Comparison of ENCODE assay signal across 28 cellular contexts in genomic region chr18:73274812-73275621, GRCh38.
"Had no signal": no experiment of that assay in that cellular context is flagged by ENCODE, and none has a peak within 500 bp of the region (broad histone marks: within the 10 kb centered on the region; RNA-seq: fewer than 3 reads in every experiment).

No MANE protein-coding gene starts in this region.

- H3K27ac Mint-ChIP-seq: dendritic cell treated with granulocyte-macrophage colony-stimulating factor and Interleukin-4, amounts not matched to agents 40 ng/mL and 50 ng/mL, for 4 days; effector memory CD8-positive, alpha-beta T cell; endodermal cell; mesothelial cell of epicardium; naive thymus-derived CD8-positive, alpha-beta T cell had no signal

- H3K36me3 Mint-ChIP-seq: mesothelial cell of epicardium; naive B cell; naive thymus-derived CD8-positive, alpha-beta T cell had no signal

- H3K9me3 ChIP-seq: gastrocnemius medialis, heart right ventricle, left lung, lower lobe of right lung, mucosa of descending colon had no signal

- H3K27ac ChIP-seq: epithelial cell of prostate, esophagus squamous epithelium, gastrocnemius medialis, heart right ventricle, left lung, lower lobe of right lung had no signal

- H3K36me3 ChIP-seq: esophagus squamous epithelium, gastrocnemius medialis, heart right ventricle, left lung, lower lobe of right lung had no signal

- H3K4me3 ChIP-seq: esophagus squamous epithelium, gastrocnemius medialis, heart right ventricle, left lung, lower lobe of right lung, mucosa of descending colon had no signal

- H3K4me1 ChIP-seq: esophagus squamous epithelium, gastrocnemius medialis, heart right ventricle, left lung, lower lobe of right lung had no signal

- FAIRE-seq: endometrium, islet of Langerhans, keratinocyte had no signal

- H3K4me1 Mint-ChIP-seq: endodermal cell; mesothelial cell of epicardium; naive B cell; naive thymus-derived CD8-positive, alpha-beta T cell had no signal

- H3K27me3 Mint-ChIP-seq: dendritic cell treated with granulocyte-macrophage colony-stimulating factor and Interleukin-4, amounts not matched to agents 40 ng/mL and 50 ng/mL, for 4 days; effector memory CD8-positive, alpha-beta T cell had no signal

- H3K4me3 Mint-ChIP-seq: dendritic cell treated with granulocyte-macrophage colony-stimulating factor and Interleukin-4, amounts not matched to agents 40 ng/mL and 50 ng/mL, for 4 days; effector memory CD8-positive, alpha-beta T cell; endodermal cell; mesothelial cell of epicardium; naive thymus-derived CD8-positive, alpha-beta T cell had no signal

- ATAC-seq: effector memory CD8-positive, alpha-beta T cell; esophagus mucosa; gastrocnemius medialis; heart right ventricle; left cardiac atrium; left lung; left ventricle myocardium superior; lower lobe of right lung; mucosa of descending colon; naive thymus-derived CD8-positive, alpha-beta T cell had no signal

- H3K9me3 Mint-ChIP-seq: endodermal cell, mesothelial cell of epicardium had no signal

- H3K27me3 ChIP-seq: esophagus squamous epithelium, gastrocnemius medialis, heart right ventricle, left lung had no signal

- DNase-seq: cortex of kidney; effector CD8-positive, alpha-beta T cell; effector memory CD8-positive, alpha-beta T cell; endodermal cell; erythroblast; esophagus squamous epithelium; foreskin fibroblast; foreskin melanocyte; gastrocnemius medialis; glutamatergic neuron; head of caudate nucleus; heart right ventricle; hippocampal formation; left cardiac atrium; left lung; left ventricle myocardium superior; lower lobe of right lung; mesenchymal stem cell; mucosa of descending colon; naive B cell; naive thymus-derived CD8-positive, alpha-beta T cell had no signal
